ENCODE assay signal across 14 cellular contexts in genomic region chr6:34272022-34272926, GRCh38. TPM values are rescaled to one million over a fixed set of nuclear protein-coding genes. Genes with fewer than 3 reads are reported as not detected.
DNase-seq lines count a peak whose midpoint lies in the region; ATAC-seq and TF ChIP-seq lines count a peak whose summit lies in the region.
"Had no signal": no experiment of that assay in that cellular context is flagged by ENCODE, and none has a peak within 500 bp of the region (broad histone marks: within the 10 kb centered on the region; RNA-seq: fewer than 3 reads in every experiment).

No MANE protein-coding gene starts in this region.

- intact Hi-C loops in right cardiac atrium (cut with DNase I) = no loop called here
- intact Hi-C loops in PC-9 (cut with micrococcal nuclease; ENCODE audit: unreplicated experiment) = no loop called here

- DNase-seq in SIG-M5 treated with dmso at 0.1 percent for 504 hours (lab: John Stamatoyannopoulos, UW; ENCODE audit: unreplicated experiment) = peak; percentile 28
- DNase-seq in SIG-M5 (lab: John Stamatoyannopoulos, UW) = no peak
- peak; percentile 30 to 67 (median 66) for DNase-seq in right cardiac atrium
- peak in 1 of 2 donors; percentile 68 for DNase-seq in upper lobe of left lung
- no peak for DNase-seq in stimulated activated CD4-positive, alpha-beta T cell treated with anti-CD3 and anti-CD28 coated beads, Interleukin-2, amount 100 ng/mL, for 48 hours
- DNase-seq in PC-9 = no peak
- DNase-seq in stimulated activated naive CD8-positive, alpha-beta T cell treated with anti-CD3 and anti-CD28 coated beads, Interleukin-15, amount 100 ng/mL, for 72 hours = no peak
- DNase-seq: activated effector memory CD4-positive, alpha-beta T cell treated with Interleukin-2 at 50 U/mL for 16 hours; DMS79 treated with DMSO at 0.1 percent for 48 hours; naive thymus-derived CD8-positive, alpha-beta T cell; NCI-H2107; stimulated activated CD4-positive, alpha-beta T cell treated with anti-CD3 and anti-CD28 coated beads, Interleukin-15, amount 100 ng/mL, for 24 hours had no signal

- H3K9me3 ChIP-seq in right cardiac atrium (ENCODE audit: control insufficient read depth, low read length) = no peaks in the 10 kb centered on the region
- no peaks in the 10 kb centered on the region for H3K9me3 ChIP-seq in upper lobe of left lung
- no peaks in the 10 kb centered on the region for H3K9me3 ChIP-seq in PC-9 (ENCODE audit: insufficient read depth, low read depth)

- WGBS in right cardiac atrium = 82% methylated on average over 13 of the region's 13 CpGs
- 81% methylated on average over 13 of the region's 13 CpGs for WGBS in upper lobe of left lung, 2 donors

- H4K20me1 ChIP-seq in PC-9 (ENCODE audit: insufficient read depth) = no peaks in the 10 kb centered on the region

- no peaks in the 10 kb centered on the region for H3K9me2 ChIP-seq in PC-9 (ENCODE audit: insufficient read depth)

- no peaks in the 10 kb centered on the region for H3K79me2 ChIP-seq in PC-9 (ENCODE audit: low read depth)

- H3K27ac ChIP-seq in right cardiac atrium (ENCODE audit: low read length) (no peak overlapping the region), upper lobe of left lung (peak overlapping the region in 3 of 4 donors; percentile 58 to 71 (median 71)), PC-9 (no peak overlapping the region)

- H3K36me3 ChIP-seq in upper lobe of left lung (no peaks in the 10 kb centered on the region), PC-9 (ENCODE audit: low read depth) (no peaks in the 10 kb centered on the region)

- TF ChIP-seq CTCF in upper lobe of left lung (IDR thresholded peaks at IDR 0.05) (peak in 1 of 6 experiments; percentile 18), PC-9 (conservative IDR thresholded peaks at IDR 0.05) (no peak)

- no peaks in the 10 kb centered on the region for H3K27me3 ChIP-seq in right cardiac atrium (ENCODE audit: control insufficient read depth, insufficient read depth)
- no peaks in the 10 kb centered on the region for H3K27me3 ChIP-seq in upper lobe of left lung
- H3K27me3 ChIP-seq in PC-9 (ENCODE audit: insufficient read depth, low read depth) = no peaks in the 10 kb centered on the region

- CTCF ChIA-PET in PC-9 (lab: Charles Lee) = no interaction called here

- no peaks in the 10 kb centered on the region for H3K9me3 Mint-ChIP-seq in stimulated activated naive CD8-positive, alpha-beta T cell treated with anti-CD3 and anti-CD28 coated beads, Interleukin-15, amount 100 ng/mL, for 72 hours
- H3K9me3 Mint-ChIP-seq: naive thymus-derived CD8-positive, alpha-beta T cell had no signal

- H3F3A ChIP-seq in PC-9 (ENCODE audit: insufficient read depth, low read depth) = no peaks in the 10 kb centered on the region

- peaks cover 13% of the 10 kb centered on the region for H3K4me1 Mint-ChIP-seq in stimulated activated naive CD8-positive, alpha-beta T cell treated with anti-CD3 and anti-CD28 coated beads, Interleukin-15, amount 100 ng/mL, for 72 hours
- H3K4me1 Mint-ChIP-seq: brain had no signal

- no peak overlapping the region for H3K4me3 Mint-ChIP-seq in stimulated activated naive CD8-positive, alpha-beta T cell treated with anti-CD3 and anti-CD28 coated beads, Interleukin-15, amount 100 ng/mL, for 72 hours
- H3K4me3 Mint-ChIP-seq: brain had no signal

- no peaks in the 10 kb centered on the region for H3K27me3 Mint-ChIP-seq in stimulated activated naive CD8-positive, alpha-beta T cell treated with anti-CD3 and anti-CD28 coated beads, Interleukin-15, amount 100 ng/mL, for 72 hours
- H3K27me3 Mint-ChIP-seq: brain; naive thymus-derived CD8-positive, alpha-beta T cell had no signal

- H3K4me3 ChIP-seq in right cardiac atrium (ENCODE audit: low read length) (no peak overlapping the region), upper lobe of left lung (no peak overlapping the region), PC-9 (no peak overlapping the region)

- H2AFZ ChIP-seq in PC-9 = no peak overlapping the region

- TF ChIP-seq EP300 in upper lobe of left lung (IDR thresholded peaks at IDR 0.05) = no peak

- TF ChIP-seq POLR2A in upper lobe of left lung (IDR thresholded peaks at IDR 0.05) = no peak

- POLR2A ChIA-PET in PC-9 (lab: Charles Lee; ENCODE audit: unreplicated experiment) = interaction anchor here (0.6 to 0.7 kb wide), 2 partner anchors 35 to 1003 kb away, joined by 3 to 7 read pairs; partner anchors contain the start of gene HMGA1

- no TSS peak for BruUV-seq in PC-9 (replicated peaks; lab: Mats Ljungman, UMichigan)

- ATAC-seq in SK-N-SH treated with all-trans-retinoic acid at 6 μM for 48 hours = peak; percentile 33; the same call in 1 of the 3 replicates
- no peak for ATAC-seq in right cardiac atrium
- ATAC-seq in upper lobe of left lung (ENCODE audit: low FRiP score in 2 of 2) = peak; percentile 75 to 82
- no peak for ATAC-seq in stimulated activated naive CD8-positive, alpha-beta T cell treated with anti-CD3 and anti-CD28 coated beads, Interleukin-15, amount 100 ng/mL, for 72 hours
- ATAC-seq: naive thymus-derived CD8-positive, alpha-beta T cell had no signal

- H3K4me2 ChIP-seq in PC-9 = no peak overlapping the region

- H3K4me1 ChIP-seq in right cardiac atrium (ENCODE audit: control insufficient read depth, insufficient read depth, low read length) (peaks cover 7% of the 10 kb centered on the region), upper lobe of left lung (peaks cover 13 to 27% (median 18%) of the 10 kb centered on the region in 4 donors), PC-9 (replicated peaks; ENCODE audit: insufficient read depth) (peaks cover 10% of the 10 kb centered on the region)

- peak overlapping the region in 1 of 2 donors; percentile 20 for H3K27ac Mint-ChIP-seq in stimulated activated naive CD8-positive, alpha-beta T cell treated with anti-CD3 and anti-CD28 coated beads, Interleukin-15, amount 100 ng/mL, for 72 hours
- H3K27ac Mint-ChIP-seq: brain; naive thymus-derived CD8-positive, alpha-beta T cell had no signal

TF ChIP-seq in SK-N-SH treated with all-trans-retinoic acid at 6 μM for 48 hours, 23 proteins besides CTCF, POLR2A, EP300 and RAD21 (continues in another document):
- TF ChIP-seq ESRRG (CRISPR knock-in tag; IDR thresholded peaks at IDR 0.05) = no peak
- TF ChIP-seq TSHZ2 (CRISPR knock-in tag; IDR thresholded peaks at IDR 0.05) = no peak
- no peak for TF ChIP-seq ZC3H10 (CRISPR knock-in tag; IDR thresholded peaks at IDR 0.05)
- TF ChIP-seq ZFP30 (CRISPR knock-in tag; IDR thresholded peaks at IDR 0.05) = no peak
- no peak for TF ChIP-seq CREB5 (CRISPR knock-in tag; IDR thresholded peaks at IDR 0.05; ENCODE audit: low read depth)
- no peak for TF ChIP-seq ZFP3 (CRISPR knock-in tag; IDR thresholded peaks at IDR 0.05)
- no peak for TF ChIP-seq ZNF8 (CRISPR knock-in tag; IDR thresholded peaks at IDR 0.05)
- TF ChIP-seq CSDC2 (CRISPR knock-in tag; IDR thresholded peaks at IDR 0.05) = no peak
- no peak for TF ChIP-seq ARNTL (CRISPR knock-in tag; IDR thresholded peaks at IDR 0.05; ENCODE audit: borderline replicate concordance, low read depth)
- TF ChIP-seq ZNF565 (CRISPR knock-in tag; conservative IDR thresholded peaks at IDR 0.05; ENCODE audit: low read depth) = no peak
- TF ChIP-seq PPARA (CRISPR knock-in tag; IDR thresholded peaks at IDR 0.05; ENCODE audit: borderline replicate concordance) = no peak
- no peak for TF ChIP-seq SNAI2 (CRISPR knock-in tag; IDR thresholded peaks at IDR 0.05)

RNA-seq across cellular contexts. Expression of gene SMIM29, which starts 23.5 kb away (rescaled TPM):
- total RNA-seq in right cardiac atrium (10 to 100 TPM; 17.0 to 25.5 (median 22.4) TPM), upper lobe of left lung (10 to 100 TPM; 12.6 to 42.2 (median 34.9) TPM), PC-9 (2021) (32.8 and 35.2 TPM in 2 replicates)
- polyA plus RNA-seq in right cardiac atrium = 34.8 TPM

RNA-seq across cellular contexts. Expression of gene HMGA1, which starts 35.6 kb away (rescaled TPM):
- total RNA-seq in right cardiac atrium (10 to 100 TPM; 34.5 to 43.0 (median 39.0) TPM), upper lobe of left lung (10 to 100 TPM; 19.9 to 91.5 (median 58.9) TPM), PC-9 (2021) (1,825 and 1,951 TPM in 2 replicates)
- polyA plus RNA-seq in right cardiac atrium = 29.7 TPM

Comparison
In these comparisons a context has a peak if more than half of its experiments do, and no peak if none do; other contexts are left out.
1. DNase-seq: peak in SIG-M5 treated with dmso at 0.1 percent for 504 hours (single experiment) and right cardiac atrium (3 of 3); none in SIG-M5 (single experiment), stimulated activated CD4-positive, alpha-beta T cell treated with anti-CD3 and anti-CD28 coated beads, Interleukin-2, amount 100 ng/mL, for 48 hours (0 of 2), PC-9 (0 of 2) and stimulated activated naive CD8-positive, alpha-beta T cell treated with anti-CD3 and anti-CD28 coated beads, Interleukin-15, amount 100 ng/mL, for 72 hours (0 of 2).
2. ATAC-seq: peak in SK-N-SH treated with all-trans-retinoic acid at 6 μM for 48 hours (single experiment) and upper lobe of left lung (2 of 2); none in right cardiac atrium (0 of 2) and stimulated activated naive CD8-positive, alpha-beta T cell treated with anti-CD3 and anti-CD28 coated beads, Interleukin-15, amount 100 ng/mL, for 72 hours (single experiment).
3. H3K27ac ChIP-seq: peak in upper lobe of left lung (3 of 4); none in right cardiac atrium (single experiment) and PC-9 (single experiment).
4. RNA of gene HMGA1, which starts 35.6 kb away (total RNA-seq): 1,825 to 1,951 TPM in PC-9; 19.9 to 91.5 TPM in upper lobe of left lung and 34.5 to 43.0 TPM in right cardiac atrium; every median in the first group is over 10 times any median in the second.